Comparison of ENCODE assay signal across 28 cellular contexts in the genomic region with DNA sequence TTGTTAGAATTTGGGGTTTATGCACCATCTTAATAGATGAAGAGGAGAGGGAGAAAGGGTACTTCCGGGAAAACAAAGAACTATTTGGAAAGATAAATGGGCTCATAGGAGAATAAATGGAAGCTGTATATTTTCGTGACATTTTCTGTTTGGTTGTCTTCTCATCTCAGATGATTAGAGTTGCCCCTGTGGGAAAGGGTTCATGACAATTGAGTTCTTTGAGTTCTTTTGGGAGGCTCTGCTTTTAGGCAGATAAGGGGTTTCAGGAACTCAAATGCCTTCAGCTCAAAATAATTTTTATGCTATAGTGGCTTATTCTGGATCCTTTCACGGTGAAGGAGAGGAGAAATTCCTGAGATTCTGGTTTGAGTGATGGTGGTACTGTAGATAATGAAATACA.
"Had no signal": no experiment of that assay in that cellular context is flagged by ENCODE, and none has a peak within 500 bp of the region (broad histone marks: within the 10 kb centered on the region; RNA-seq: fewer than 3 reads in every experiment).

No MANE protein-coding gene starts in this region.

- H3K4me3 ChIP-seq: left ventricle myocardium inferior, lung, neural progenitor cell, ovary, right atrium auricular region, right lobe of liver, smooth muscle cell, suprapubic skin, thoracic aorta, tibial artery, upper lobe of right lung had no signal

- DNase-seq: hypothalamus; immature natural killer cell; kidney; left ventricle myocardium inferior; mesendoderm; naive B cell; natural killer cell; nephron progenitor cell; occipital lobe; ovary; right lobe of liver; stimulated activated CD4-positive, alpha-beta T cell treated with anti-CD3 and anti-CD28 coated beads, Interleukin-1b, Interleukin-23, amount 100 ng/mL, for 48 hours; stimulated activated CD4-positive, alpha-beta T cell treated with anti-CD3 and anti-CD28 coated beads, Interleukin-2, amount 100 ng/mL, for 48 hours; stimulated activated CD4-positive, alpha-beta T cell treated with anti-CD3 and anti-CD28 coated beads, Interleukin-4, amount 100 ng/mL, for 4 hours; stimulated activated CD8-positive, alpha-beta memory T cell treated with anti-CD3 and anti-CD28 coated beads, Interleukin-4, amount 100 ng/mL, for 48 hours; stimulated activated naive B cell treated with anti-CD40 and anti-IgM and Interleukin-4, amounts not matched to agents 10 μg/mL and 1 μg/mL and 100 μg/mL, for 72 hours; stimulated activated naive CD8-positive, alpha-beta T cell treated with anti-CD3 and anti-CD28 coated beads, Interleukin-15, Interleukin-2, amounts not matched to agents 100 U/mL and 50 U/mL, for 24 hours; tibial artery; upper lobe of right lung had no signal

- H3K4me3 Mint-ChIP-seq: immature natural killer cell; mesothelial cell of epicardium; naive B cell; natural killer cell; nephron progenitor cell; neural progenitor cell; stimulated activated naive B cell treated with anti-CD40 and anti-IgM and Interleukin-4, amounts not matched to agents 10 μg/mL and 1 μg/mL and 100 μg/mL, for 72 hours had no signal

- H3K36me3 ChIP-seq: neutrophil, ovary, right atrium auricular region, thoracic aorta, upper lobe of right lung had no signal

- H3K9me3 Mint-ChIP-seq: natural killer cell had no signal

- ATAC-seq: natural killer cell; right lobe of liver; stimulated activated naive B cell treated with anti-CD40 and anti-IgM and Interleukin-4, amounts not matched to agents 10 μg/mL and 1 μg/mL and 100 μg/mL, for 72 hours; stimulated activated naive CD8-positive, alpha-beta T cell treated with anti-CD3 and anti-CD28 coated beads, Interleukin-15, Interleukin-2, amounts not matched to agents 100 U/mL and 50 U/mL, for 24 hours; upper lobe of right lung had no signal

- H3K27me3 Mint-ChIP-seq: naive B cell; progenitor cell of endocrine pancreas; stimulated activated naive B cell treated with anti-CD40 and anti-IgM and Interleukin-4, amounts not matched to agents 10 μg/mL and 1 μg/mL and 100 μg/mL, for 72 hours had no signal

- H3K9me3 ChIP-seq: neutrophil, right atrium auricular region, suprapubic skin, thoracic aorta, tibial artery, upper lobe of right lung had no signal

- H3K4me1 ChIP-seq: left ventricle myocardium inferior, neural progenitor cell, right lobe of liver, suprapubic skin, upper lobe of right lung had no signal

- H3K27ac ChIP-seq: left ventricle myocardium inferior, neural progenitor cell, neutrophil, ovary, right atrium auricular region, right lobe of liver, suprapubic skin, thoracic aorta, tibial artery, upper lobe of right lung had no signal

- H3K27me3 ChIP-seq: neural progenitor cell, neutrophil, ovary, right atrium auricular region, right lobe of liver, suprapubic skin, tibial artery, upper lobe of right lung had no signal

- H3K4me1 Mint-ChIP-seq: mesothelial cell of epicardium; nephron progenitor cell; neural progenitor cell; stimulated activated naive B cell treated with anti-CD40 and anti-IgM and Interleukin-4, amounts not matched to agents 10 μg/mL and 1 μg/mL and 100 μg/mL, for 72 hours had no signal

- H3K27ac Mint-ChIP-seq: immature natural killer cell; mesothelial cell of epicardium; natural killer cell; nephron progenitor cell; neural progenitor cell; progenitor cell of endocrine pancreas; stimulated activated naive B cell treated with anti-CD40 and anti-IgM and Interleukin-4, amounts not matched to agents 10 μg/mL and 1 μg/mL and 100 μg/mL, for 72 hours had no signal

- H3K36me3 Mint-ChIP-seq: natural killer cell had no signal
